ENCODE assay signal across 27 cellular contexts in genomic region chr15:41482070-41482469, GRCh38. TPM values are rescaled to one million over a fixed set of nuclear protein-coding genes. Genes with fewer than 3 reads are reported as not detected.
"Had no signal": no experiment of that assay in that cellular context is flagged by ENCODE, and none has a peak within 500 bp of the region (broad histone marks: within the 10 kb centered on the region; RNA-seq: fewer than 3 reads in every experiment).

No MANE protein-coding gene starts in this region.

- H3K4me3 ChIP-seq: SK-N-MC had no signal

- DNase-seq: activated B cell treated with CpG ODN at 0.5 μM for 24 hours; activated CD4-positive, alpha-beta T cell treated with anti-CD3 and anti-CD28 coated beads for 1 hour; activated CD4-positive, alpha-beta T cell treated with anti-CD3 and anti-CD28 coated beads, Interleukin-2, amount 10 ng/mL, durations not matched to agents 7 days and 5 days; activated CD8-positive, alpha-beta memory T cell treated with anti-CD3 and anti-CD28 coated beads, Interleukin-2, amount 50 U/mL, for 4 hours; activated CD8-positive, alpha-beta T cell treated with anti-CD3 and anti-CD28 coated beads for 36 hours; activated naive CD4-positive, alpha-beta T cell; amygdala; Karpas-422; NCI-H1048; NCI-H1417; NCI-H1694; NCI-H2029; NCI-H2107; NCI-H2171 treated with DMSO at 0.1 percent for 48 hours; NCI-H226; NCI-H526; NCI-H82; SIG-M5; T-cell; T-helper 2 cell; T1000 had no signal

- ATAC-seq: activated CD8-positive, alpha-beta T cell treated with anti-CD3 and anti-CD28 coated beads for 36 hours; activated naive CD4-positive, alpha-beta T cell treated with anti-CD3 and anti-CD28 coated beads, Interleukin-2, amount 50 U/mL, for 72 hours had no signal

- FAIRE-seq: astrocyte, TTC549 had no signal

- H3K4me3 Mint-ChIP-seq: activated B cell treated with CpG ODN at 0.5 μM for 24 hours; activated CD4-positive, alpha-beta T cell treated with anti-CD3 and anti-CD28 coated beads, Interleukin-2, amount 10 ng/mL, durations not matched to agents 7 days and 5 days; activated CD8-positive, alpha-beta T cell treated with anti-CD3 and anti-CD28 coated beads for 36 hours; brain; T-cell had no signal

- H3K9me3 Mint-ChIP-seq: activated B cell treated with CpG ODN at 0.5 μM for 24 hours; activated CD4-positive, alpha-beta T cell treated with anti-CD3 and anti-CD28 coated beads, Interleukin-2, amount 10 ng/mL, durations not matched to agents 7 days and 5 days; activated CD8-positive, alpha-beta T cell treated with anti-CD3 and anti-CD28 coated beads for 36 hours; activated naive CD4-positive, alpha-beta T cell treated with anti-CD3 and anti-CD28 coated beads, Interleukin-2, amount 50 U/mL, for 72 hours; brain; T-cell had no signal

- H3K27me3 Mint-ChIP-seq: activated B cell treated with CpG ODN at 0.5 μM for 24 hours; activated CD4-positive, alpha-beta T cell treated with anti-CD3 and anti-CD28 coated beads, Interleukin-2, amount 10 ng/mL, durations not matched to agents 7 days and 5 days; brain; T-cell had no signal

RNA-seq across cellular contexts. Expression of gene ITPKA, which starts 11.6 kb away (rescaled TPM):
- total RNA-seq: OCI-LY7 had no signal
